ENCODE assay signal across 8 cellular contexts in genomic region chr11:134139873-134140331, GRCh38.
A peak's percentile ranks its signal among the peaks of the same experiment; 100 is the strongest.
DNase-seq lines count a peak whose midpoint lies in the region; ATAC-seq and TF ChIP-seq lines count a peak whose summit lies in the region.

No MANE protein-coding gene starts in this region.

- POLR2A ChIA-PET in naive thymus-derived CD8-positive, alpha-beta T cell (lab: Charles Lee), result no interaction called here

- peaks cover 1% of the 10 kb centered on the region for H3K27me3 Mint-ChIP-seq in activated T-cell treated with anti-CD3 and anti-CD28 coated beads, Interleukin-2, amount 50 U/mL, for 4 hours (ENCODE audit: low read depth)
- H3K27me3 Mint-ChIP-seq in naive thymus-derived CD8-positive, alpha-beta T cell, result no peaks in the 10 kb centered on the region

- TF ChIP-seq EP300 in transverse colon (IDR thresholded peaks at IDR 0.05; ENCODE audit: low read depth), result no peak

- peak overlapping the region in 1 of 10 donors; percentile 11 for H3K27ac Mint-ChIP-seq in naive thymus-derived CD8-positive, alpha-beta T cell

- peaks cover 0 to 6% (median 3%) of the 10 kb centered on the region in 4 donors for H3K4me1 ChIP-seq in transverse colon

- no peaks in the 10 kb centered on the region for H3K27me3 ChIP-seq in transverse colon

- intact Hi-C loops in transverse colon (cut with DNase I; ENCODE audit: low total_unique reads), result no loop called here

- no peak overlapping the region for H3K4me3 Mint-ChIP-seq in activated T-cell treated with anti-CD3 and anti-CD28 coated beads, Interleukin-2, amount 50 U/mL, for 4 hours
- no peak overlapping the region for H3K4me3 Mint-ChIP-seq in naive thymus-derived CD8-positive, alpha-beta T cell

- peak; percentile 12 to 13 for DNase-seq in activated CD8-positive, alpha-beta memory T cell treated with anti-CD3 and anti-CD28 coated beads for 4 hours (ENCODE audit: low read depth in 2 of 2)
- DNase-seq in activated CD8-positive, alpha-beta memory T cell treated with anti-CD3 and anti-CD28 coated beads, Interleukin-2, amount 50 U/mL, for 48 hours, result no peak
- DNase-seq in NCI-H460 (ENCODE audit: extremely low read depth, low read depth) (peak; percentile 61), fibroblast of mammary gland (ENCODE audit: low read depth) (peak; percentile 86), transverse colon (peak; percentile 60)
- peak; percentile 24 for DNase-seq in activated T-cell treated with anti-CD3 and anti-CD28 coated beads, Interleukin-2, amount 50 U/mL, for 4 hours
- peak in 9 of 10 donors; percentile 12 to 71 (median 48) for DNase-seq in naive thymus-derived CD8-positive, alpha-beta T cell

- no peaks in the 10 kb centered on the region for H3K36me3 ChIP-seq in transverse colon

- H3K9me3 ChIP-seq in transverse colon, result no peaks in the 10 kb centered on the region

- 48% methylated on average over 10 of the region's 10 CpGs; no CpG with 5 or more reads in 1 of the 2 donors for WGBS in transverse colon (ENCODE audit: low coverage in 1 of 2), 2 donors

- H3K4me3 ChIP-seq in fibroblast of mammary gland (ENCODE audit: control insufficient read depth, low read depth, low read length) (no peak overlapping the region), transverse colon (no peak overlapping the region)

- in situ Hi-C loops in transverse colon (cut with MboI; ENCODE audit: low pct_ligation_motif_present in 1 of 4, low pct_unique_long_range_greater_than_20kb in 1 of 4, low sequenced_read_pairs in 3 of 4), result loop anchor here (10.0 to 25.0 kb wide), 2 partner anchors 85 to 203 kb away; no protein-coding TSS in a partner anchor

- H3K9me3 Mint-ChIP-seq in activated T-cell treated with anti-CD3 and anti-CD28 coated beads, Interleukin-2, amount 50 U/mL, for 4 hours, result no peaks in the 10 kb centered on the region
- H3K9me3 Mint-ChIP-seq in naive thymus-derived CD8-positive, alpha-beta T cell, result no peaks in the 10 kb centered on the region

- no peaks in the 10 kb centered on the region for H3K36me3 Mint-ChIP-seq in activated T-cell treated with anti-CD3 and anti-CD28 coated beads, Interleukin-2, amount 50 U/mL, for 4 hours (ENCODE audit: insufficient read depth)
- peaks cover 0 to 7% (median 0%) of the 10 kb centered on the region in 3 donors for H3K36me3 Mint-ChIP-seq in naive thymus-derived CD8-positive, alpha-beta T cell

- TF ChIP-seq POLR2A in transverse colon (IDR thresholded peaks at IDR 0.05), result no peak

- peak; percentile 77 for ATAC-seq in HG02973 (IDR thresholded peaks at IDR 0.05; ENCODE audit: unreplicated experiment)
- ATAC-seq in activated T-cell treated with anti-CD3 and anti-CD28 coated beads, Interleukin-2, amount 50 U/mL, for 4 hours, result peak; percentile 63 to 65
- ATAC-seq in naive thymus-derived CD8-positive, alpha-beta T cell, result peak; percentile 60 to 65

- peak; percentile 93 for TF ChIP-seq CTCF in fibroblast of mammary gland (conservative IDR thresholded peaks at IDR 0.05; ENCODE audit: control insufficient read depth, insufficient read depth, low read depth, low read length)
- peak; percentile 77 to 89 (median 81) for TF ChIP-seq CTCF in transverse colon (IDR thresholded peaks at IDR 0.05)

- H3K4me1 Mint-ChIP-seq in activated T-cell treated with anti-CD3 and anti-CD28 coated beads, Interleukin-2, amount 50 U/mL, for 4 hours (ENCODE audit: low read depth), result no peaks in the 10 kb centered on the region
- H3K4me1 Mint-ChIP-seq in naive thymus-derived CD8-positive, alpha-beta T cell, result peaks cover 2 to 9% (median 2%) of the 10 kb centered on the region in 4 donors

- H3K27ac ChIP-seq in transverse colon, result peak overlapping the region; percentile 28 to 73 (median 56)
